12 cellular contexts compared by ENCODE assay signal in genomic region chr20:63846128-63846771, GRCh38. TPM values are rescaled to one million over a fixed set of nuclear protein-coding genes. Genes with fewer than 3 reads are reported as not detected.
DNase-seq lines count a peak whose midpoint lies in the region; ATAC-seq and TF ChIP-seq lines count a peak whose summit lies in the region.
"Had no signal": no experiment of that assay in that cellular context is flagged by ENCODE, and none has a peak within 500 bp of the region (broad histone marks: within the 10 kb centered on the region; RNA-seq: fewer than 3 reads in every experiment).

No MANE protein-coding gene starts in this region.

- H3K27ac ChIP-seq in HCT116 (ENCODE audit: low read depth, low read length), result peak overlapping the region; percentile 66
- H3K27ac ChIP-seq in hepatocyte, result peak overlapping the region; percentile 27
- H3K27ac ChIP-seq in skeletal muscle tissue (ENCODE audit: low read depth, low read length), result peak overlapping the region; percentile 85
- H3K27ac ChIP-seq: tibial artery had no signal

- TF ChIP-seq POLR2A in HCT116 (IDR thresholded peaks at IDR 0.05; ENCODE audit: borderline replicate concordance, extremely low read depth, insufficient read depth, insufficient read length), result no peak

- intact Hi-C loops in HCT116 (cut with micrococcal nuclease), result no loop called here

- no peaks in the 10 kb centered on the region for H3K9me2 ChIP-seq in HCT116 (ENCODE audit: insufficient read depth)
- no peaks in the 10 kb centered on the region for H3K9me2 ChIP-seq in hepatocyte (replicated peaks; ENCODE audit: insufficient read depth)

- peaks cover 11 to 22% (median 12%) of the 10 kb centered on the region in 3 donors for H3K4me1 Mint-ChIP-seq in T-cell

- H3K4me3 ChIP-seq in HCT116 (replicated peaks in 1 of 2; ENCODE audit: low read depth in 1 of 2, low read length in 2 of 2) (peak overlapping the region; percentile 36 to 49), hepatocyte (no peak overlapping the region), skeletal muscle tissue (ENCODE audit: low read length in 3 of 3) (peak overlapping the region in 2 of 3 donors; percentile 63 to 69)

- H3K27ac Mint-ChIP-seq in T-cell, result no peak overlapping the region
- H3K27ac Mint-ChIP-seq: activated naive CD4-positive, alpha-beta T cell treated with anti-CD3 and anti-CD28 coated beads, Interleukin-2, amount 50 U/mL, for 72 hours had no signal

- H3K27me3 ChIP-seq in HCT116 (ENCODE audit: insufficient read depth, low read length) (no peaks in the 10 kb centered on the region), hepatocyte (no peaks in the 10 kb centered on the region), skeletal muscle tissue (ENCODE audit: control insufficient read depth in 3 of 3, insufficient read depth in 3 of 3, low read length in 3 of 3) (peaks cover 4 to 9% (median 7%) of the 10 kb centered on the region in 3 donors)

- no peaks in the 10 kb centered on the region for H3K36me3 Mint-ChIP-seq in T-cell
- H3K36me3 Mint-ChIP-seq: activated naive CD4-positive, alpha-beta T cell treated with anti-CD3 and anti-CD28 coated beads, Interleukin-2, amount 50 U/mL, for 72 hours had no signal

- H3K27me3 Mint-ChIP-seq in T-cell, result peaks cover 22 to 58% of the 10 kb centered on the region in 2 donors

- TF ChIP-seq CTCF in HCT116 (IDR thresholded peaks at IDR 0.05 in 2 of 3, conservative IDR thresholded peaks at IDR 0.05 in 1 of 3; ENCODE audit: borderline replicate concordance in 1 of 3, insufficient read depth in 1 of 3, low read depth in 2 of 3, low read length in 2 of 3) (no peak), hepatocyte (IDR thresholded peaks at IDR 0.05; ENCODE audit: poor library complexity) (no peak)

- H4K20me1 ChIP-seq in HCT116 (ENCODE audit: insufficient read depth) (no peaks in the 10 kb centered on the region), hepatocyte (ENCODE audit: insufficient read depth, poor library complexity, severe bottlenecking) (no peaks in the 10 kb centered on the region)

- no peak for TF ChIP-seq RAD21 in HCT116 (IDR thresholded peaks at IDR 0.05; ENCODE audit: low read depth)

- H3K9me3 ChIP-seq in HCT116 (ENCODE audit: control insufficient read depth in 1 of 2, insufficient read depth in 1 of 2, low read depth in 1 of 2, low read length in 2 of 2), result no peaks in the 10 kb centered on the region
- no peaks in the 10 kb centered on the region for H3K9me3 ChIP-seq in hepatocyte (ENCODE audit: low read depth)
- H3K9me3 ChIP-seq in skeletal muscle tissue (ENCODE audit: control insufficient read depth in 3 of 3, low read length in 3 of 3), result no peaks in the 10 kb centered on the region
- H3K9me3 ChIP-seq: tibial artery had no signal

- H3K9me3 Mint-ChIP-seq in T-cell, result no peaks in the 10 kb centered on the region
- H3K9me3 Mint-ChIP-seq: activated naive CD4-positive, alpha-beta T cell treated with anti-CD3 and anti-CD28 coated beads, Interleukin-2, amount 50 U/mL, for 72 hours had no signal

- H3K36me3 ChIP-seq in HCT116 (ENCODE audit: control insufficient read depth in 1 of 2, insufficient read depth in 2 of 2, low read length in 2 of 2) (no peaks in the 10 kb centered on the region), hepatocyte (replicated peaks; ENCODE audit: insufficient read depth, low read depth) (no peaks in the 10 kb centered on the region), skeletal muscle tissue (ENCODE audit: control insufficient read depth in 3 of 3, insufficient read depth in 3 of 3, low read length in 3 of 3) (no peaks in the 10 kb centered on the region)
- H3K36me3 ChIP-seq: tibial artery had no signal

- peak overlapping the region; percentile 92 for H2AFZ ChIP-seq in HCT116 (ENCODE audit: low read depth, low read length, poor library complexity, severe bottlenecking)
- no peak overlapping the region for H2AFZ ChIP-seq in hepatocyte

- H3K4me1 ChIP-seq in HCT116 (ENCODE audit: control insufficient read depth in 1 of 2, insufficient read depth in 2 of 2, low read length in 2 of 2) (peaks cover 23 to 28% of the 10 kb centered on the region in 2 experiments), hepatocyte (ENCODE audit: insufficient read depth) (peaks cover 19% of the 10 kb centered on the region), skeletal muscle tissue (ENCODE audit: control insufficient read depth in 3 of 3, insufficient read depth in 3 of 3, low read length in 3 of 3) (peaks cover 17 to 36% (median 32%) of the 10 kb centered on the region in 3 donors)

- CTCF ChIA-PET in HCT116 (lab: Charles Lee) (no interaction called here), T-cell (lab: Charles Lee) (no interaction called here)

- peak overlapping the region in 1 of 3 donors; percentile 51 for H3K4me3 Mint-ChIP-seq in T-cell

- peak; percentile 81 for ATAC-seq in HCT116
- peak in 3 of 4 experiments; percentile 29 to 38 (median 37) for ATAC-seq in T-cell (replicated peaks in 1 of 4)
- ATAC-seq in GM19023 (IDR thresholded peaks at IDR 0.05; ENCODE audit: unreplicated experiment), result no peak
- ATAC-seq: activated naive CD4-positive, alpha-beta T cell treated with anti-CD3 and anti-CD28 coated beads, Interleukin-2, amount 50 U/mL, for 72 hours had no signal

- POLR2A ChIA-PET in HCT116 (lab: Charles Lee), result no interaction called here
- POLR2A ChIA-PET in T-cell (lab: Charles Lee), result no interaction called here

- RAD21 ChIA-PET in HCT116 (lab: Charles Lee; ENCODE audit: low non-redundant PET in 1 of 2, low total read pairs in 2 of 2, uncharacterized antibody in 2 of 2, unreplicated experiment in 2 of 2), result no interaction called here

- no peaks in the 10 kb centered on the region for H3K79me2 ChIP-seq in HCT116 (ENCODE audit: insufficient read depth, low read length)
- no peaks in the 10 kb centered on the region for H3K79me2 ChIP-seq in hepatocyte

- BruUV-seq in HCT116 (replicated peaks; lab: Mats Ljungman, UMichigan), result no TSS peak

- no peak for DNase-seq in HCT116 (ENCODE audit: low read depth, low spot score)
- DNase-seq in T-cell, result no peak
- DNase-seq in hepatocyte (ENCODE audit: low spot score), result peak; percentile 67
- DNase-seq in GM03348 (ENCODE audit: low spot score), result no peak
- DNase-seq in NCI-H1694 (lab: John Stamatoyannopoulos, UW), result no peak
- DNase-seq in NCI-H748 (lab: John Stamatoyannopoulos, UW; ENCODE audit: unreplicated experiment), result no peak

- WGBS in hepatocyte (ENCODE audit: low lambda C conversion rate, missing lambda C conversion rate), result 5% methylated on average over 21 of the region's 24 CpGs

- H3K9ac ChIP-seq in HCT116 (ENCODE audit: low read length), result peak overlapping the region; percentile 49; the same call in 1 of the 2 replicates
- peak overlapping the region in 2 of 3 donors; percentile 38 to 85 for H3K9ac ChIP-seq in skeletal muscle tissue (ENCODE audit: low read depth in 1 of 3, low read length in 3 of 3)

- H3K4me2 ChIP-seq in HCT116 (ENCODE audit: low read length), result peak overlapping the region; percentile 90
- peak overlapping the region; percentile 76 for H3K4me2 ChIP-seq in hepatocyte

TF ChIP-seq in HCT116, 20 proteins besides CTCF, POLR2A, EP300 and RAD21 (continues in another document):
- TF ChIP-seq ELF1 (IDR thresholded peaks at IDR 0.05; ENCODE audit: borderline replicate concordance, low read depth) (no peak), ZBTB33 (IDR thresholded peaks at IDR 0.05; ENCODE audit: extremely low read depth, insufficient replicate concordance, low read length) (no peak), ATF3 (IDR thresholded peaks at IDR 0.05) (no peak), ZNF274 (IDR thresholded peaks at IDR 0.05; ENCODE audit: low read depth, low read length) (no peak)

RNA-seq across cellular contexts. Expression of gene ABHD16B, which starts 15.0 kb away (rescaled TPM):
- total RNA-seq in HCT116 (2021; ENCODE audit: unreplicated experiment), result not detected
- 0.86 TPM in 1 of 2 replicates, not detected in the other for polyA plus RNA-seq in HCT116 (2012)
- not detected for total RNA-seq in T-cell
- not detected in 2 replicates for total RNA-seq in hepatocyte
- polyA plus RNA-seq in hepatocyte, result 0.68 and 0.95 TPM in 2 replicates
- not detected for total RNA-seq in skeletal muscle tissue
- total RNA-seq: activated naive CD4-positive, alpha-beta T cell treated with anti-CD3 and anti-CD28 coated beads, Interleukin-2, amount 50 U/mL, for 72 hours; mononuclear cell; NCI-H460 had no signal

RNA-seq across cellular contexts. Expression of gene ZBTB46, which starts 15.2 kb away (rescaled TPM):
- total RNA-seq in HCT116 (2021; ENCODE audit: unreplicated experiment) (10.7 TPM), T-cell (under 1 TPM; 0.20 to 0.95 (median 0.30) TPM), hepatocyte (4.0 and 5.2 TPM in 2 replicates), skeletal muscle tissue (52.2 TPM)
- polyA plus RNA-seq in HCT116 (2012), result 4.1 and 4.8 TPM in 2 replicates
- 2.0 and 3.2 TPM in 2 replicates for polyA plus RNA-seq in hepatocyte

RNA-seq across cellular contexts. Expression of gene TPD52L2, which starts 18.8 kb away (rescaled TPM):
- 149 TPM for total RNA-seq in HCT116 (2021; ENCODE audit: unreplicated experiment)
- 105 and 113 TPM in 2 replicates for polyA plus RNA-seq in HCT116 (2012)
- 10 to 100 TPM; 27.8 to 44.1 (median 39.3) TPM for total RNA-seq in T-cell
- 83.2 and 86.2 TPM in 2 replicates for total RNA-seq in hepatocyte
- polyA plus RNA-seq in hepatocyte, result 93.8 and 98.1 TPM in 2 replicates
- total RNA-seq in skeletal muscle tissue, result 29.2 TPM

RNA-seq across cellular contexts. Expression of gene DNAJC5, which starts 48.7 kb away (rescaled TPM):
- total RNA-seq in HCT116 (2021; ENCODE audit: unreplicated experiment) (38.3 TPM), T-cell (10 to 100 TPM; 35.4 to 63.7 (median 54.9) TPM), hepatocyte (34.0 and 39.6 TPM in 2 replicates), skeletal muscle tissue (30.3 TPM)
- 27.0 and 27.6 TPM in 2 replicates for polyA plus RNA-seq in HCT116 (2012)
- 6.6 and 10.2 TPM in 2 replicates for polyA plus RNA-seq in hepatocyte

Comparison
In these comparisons a context has a peak if more than half of its experiments do, and no peak if none do; other contexts are left out.
1. H3K27ac ChIP-seq: peak in every context shown above with its lines; median percentile 85 in skeletal muscle tissue; 66 in HCT116; 27 in hepatocyte.